Comparison of ENCODE assay signal across 8 cellular contexts in the genomic region with DNA sequence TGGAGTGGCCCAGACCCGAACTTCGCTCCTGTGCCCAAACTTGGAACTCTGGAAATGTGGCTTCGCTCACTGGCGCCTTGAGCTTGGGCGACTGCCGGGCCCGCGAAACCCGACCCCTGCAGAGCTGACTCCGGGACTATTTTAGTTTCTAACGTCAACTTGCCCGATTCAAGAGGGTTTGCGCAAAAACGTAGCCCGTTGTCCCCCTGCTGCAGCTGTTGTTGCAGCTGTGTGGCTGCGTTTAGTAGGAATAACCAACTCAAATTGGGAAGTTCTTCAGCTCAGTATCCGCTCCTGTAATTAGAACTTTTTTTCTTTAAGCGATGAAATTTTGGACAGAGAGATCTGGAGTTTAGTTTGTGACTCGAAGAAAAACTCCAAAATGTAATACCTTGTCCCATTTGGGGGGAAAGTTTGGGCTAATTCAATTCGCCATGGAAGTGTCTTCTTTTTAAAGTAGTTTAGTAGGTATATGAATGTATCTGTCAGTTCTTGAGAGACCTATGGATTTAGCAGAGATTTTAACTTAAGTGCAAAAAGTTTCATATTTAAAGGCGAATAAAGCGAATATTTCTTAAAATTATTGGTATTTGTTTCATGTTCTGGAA. TPM values are rescaled to one million over a fixed set of nuclear protein-coding genes. Genes with fewer than 3 reads are reported as not detected.
DNase-seq lines count a peak whose midpoint lies in the region; ATAC-seq and TF ChIP-seq lines count a peak whose summit lies in the region.

No MANE protein-coding gene starts in this region.

- H3K36me3 ChIP-seq in CD4-positive, CD25-positive, alpha-beta regulatory T cell (ENCODE audit: control insufficient read depth, insufficient read depth, low read length), result peaks cover 12% of the 10 kb centered on the region

- H3K9me3 ChIP-seq in CD4-positive, CD25-positive, alpha-beta regulatory T cell (ENCODE audit: control insufficient read depth in 2 of 2, low read length in 2 of 2), result no peaks in the 10 kb centered on the region

- H3K4me3 Mint-ChIP-seq in CD4-positive, CD25-positive, alpha-beta regulatory T cell, result peak overlapping the region; percentile 94 to 99 (median 98)
- H3K4me3 Mint-ChIP-seq in activated CD8-positive, alpha-beta T cell treated with anti-CD3 and anti-CD28 coated beads, Interleukin-2, amount 10 ng/mL, durations not matched to agents 7 days and 5 days, result peak overlapping the region; percentile 82
- peak overlapping the region; percentile 90 for H3K4me3 Mint-ChIP-seq in glutamatergic neuron (ENCODE audit: unreplicated experiment)

- CTCF ChIA-PET in activated CD8-positive, alpha-beta T cell treated with anti-CD3 and anti-CD28 coated beads, Interleukin-2, amount 10 ng/mL, durations not matched to agents 7 days and 5 days (lab: Charles Lee), result interaction anchor here (0.9 to 6.3 kb wide), 12 partner anchors 12 to 315 kb away, joined by 3 to 92 read pairs (median 6); a partner anchor contains a TSS

- POLR2A ChIA-PET in activated CD8-positive, alpha-beta T cell treated with anti-CD3 and anti-CD28 coated beads, Interleukin-2, amount 10 ng/mL, durations not matched to agents 7 days and 5 days (lab: Charles Lee), result interaction anchor here (0.6 to 8.3 kb wide), 35 partner anchors 8 to 642 kb away, joined by 3 to 218 read pairs (median 6); a partner anchor contains a TSS

- peak overlapping the region; percentile 88 for H3K27ac ChIP-seq in CD4-positive, CD25-positive, alpha-beta regulatory T cell (ENCODE audit: insufficient read depth, low read length, poor library complexity, severe bottlenecking)

- intact Hi-C loops in sciatic nerve (cut with DNase I) (no loop called here), posterior vena cava (cut with DNase I) (loop anchor here (5.0 to 10.0 kb wide), 3 partner anchors 93 to 591 kb away; a partner anchor contains a TSS)

- H3K27me3 Mint-ChIP-seq in CD4-positive, CD25-positive, alpha-beta regulatory T cell, result no peaks in the 10 kb centered on the region
- no peaks in the 10 kb centered on the region for H3K27me3 Mint-ChIP-seq in activated CD8-positive, alpha-beta T cell treated with anti-CD3 and anti-CD28 coated beads, Interleukin-2, amount 10 ng/mL, durations not matched to agents 7 days and 5 days (ENCODE audit: low read depth)
- H3K27me3 Mint-ChIP-seq in glutamatergic neuron (ENCODE audit: unreplicated experiment), result no peaks in the 10 kb centered on the region

- H3K4me1 Mint-ChIP-seq in CD4-positive, CD25-positive, alpha-beta regulatory T cell, result peaks cover 32 to 65% (median 43%) of the 10 kb centered on the region in 4 donors
- H3K4me1 Mint-ChIP-seq in activated CD8-positive, alpha-beta T cell treated with anti-CD3 and anti-CD28 coated beads, Interleukin-2, amount 10 ng/mL, durations not matched to agents 7 days and 5 days (ENCODE audit: low read depth), result peaks cover 41% of the 10 kb centered on the region
- H3K4me1 Mint-ChIP-seq in glutamatergic neuron (ENCODE audit: low read depth, unreplicated experiment), result peaks cover 16% of the 10 kb centered on the region

- no peaks in the 10 kb centered on the region for H3K9me3 Mint-ChIP-seq in CD4-positive, CD25-positive, alpha-beta regulatory T cell
- no peaks in the 10 kb centered on the region for H3K9me3 Mint-ChIP-seq in activated CD8-positive, alpha-beta T cell treated with anti-CD3 and anti-CD28 coated beads, Interleukin-2, amount 10 ng/mL, durations not matched to agents 7 days and 5 days (ENCODE audit: insufficient read depth)
- H3K9me3 Mint-ChIP-seq in glutamatergic neuron (ENCODE audit: unreplicated experiment), result peaks cover 5% of the 10 kb centered on the region

- no peak for ATAC-seq in CD4-positive, CD25-positive, alpha-beta regulatory T cell (ENCODE audit: low read depth in 2 of 2)
- ATAC-seq in HG03039 (IDR thresholded peaks at IDR 0.05; ENCODE audit: unreplicated experiment) (peak; percentile 0), sciatic nerve (peak; percentile 0), HG03469 (IDR thresholded peaks at IDR 0.05; ENCODE audit: unreplicated experiment) (no peak), GM18867 (IDR thresholded peaks at IDR 0.05; ENCODE audit: unreplicated experiment) (no peak)
- no peak for ATAC-seq in activated CD8-positive, alpha-beta T cell treated with anti-CD3 and anti-CD28 coated beads, Interleukin-2, amount 10 ng/mL, durations not matched to agents 7 days and 5 days

- peaks cover 65% of the 10 kb centered on the region for H3K4me1 ChIP-seq in CD4-positive, CD25-positive, alpha-beta regulatory T cell (ENCODE audit: control insufficient read depth, insufficient read depth, low read length, poor library complexity, severe bottlenecking)

- H3K27me3 ChIP-seq in CD4-positive, CD25-positive, alpha-beta regulatory T cell (ENCODE audit: control insufficient read depth, insufficient read depth, low read length), result no peaks in the 10 kb centered on the region

- DNase-seq in CD4-positive, CD25-positive, alpha-beta regulatory T cell, result peak in 1 of 3 donors; percentile 61
- no peak for DNase-seq in activated CD8-positive, alpha-beta T cell treated with anti-CD3 and anti-CD28 coated beads, Interleukin-2, amount 10 ng/mL, durations not matched to agents 7 days and 5 days
- peak; percentile 26 for DNase-seq in glutamatergic neuron
- no peak for DNase-seq in sciatic nerve (ENCODE audit: low spot score)
- DNase-seq in posterior vena cava (ENCODE audit: low spot score), result no peak

- peak overlapping the region; percentile 62 to 98 (median 94) for H3K27ac Mint-ChIP-seq in CD4-positive, CD25-positive, alpha-beta regulatory T cell
- H3K27ac Mint-ChIP-seq in activated CD8-positive, alpha-beta T cell treated with anti-CD3 and anti-CD28 coated beads, Interleukin-2, amount 10 ng/mL, durations not matched to agents 7 days and 5 days, result peak overlapping the region; percentile 100
- peak overlapping the region; percentile 81 for H3K27ac Mint-ChIP-seq in glutamatergic neuron (ENCODE audit: unreplicated experiment)

- peak overlapping the region; percentile 99 for H3K4me3 ChIP-seq in CD4-positive, CD25-positive, alpha-beta regulatory T cell (ENCODE audit: low read depth, low read length)

- no peak for TF ChIP-seq CTCF in glutamatergic neuron (IDR thresholded peaks at IDR 0.05; ENCODE audit: partially characterized antibody, unreplicated experiment)

- peaks cover 19% of the 10 kb centered on the region for H3K36me3 Mint-ChIP-seq in CD4-positive, CD25-positive, alpha-beta regulatory T cell
- peaks cover 52% of the 10 kb centered on the region for H3K36me3 Mint-ChIP-seq in activated CD8-positive, alpha-beta T cell treated with anti-CD3 and anti-CD28 coated beads, Interleukin-2, amount 10 ng/mL, durations not matched to agents 7 days and 5 days (ENCODE audit: low read depth)
- no peaks in the 10 kb centered on the region for H3K36me3 Mint-ChIP-seq in glutamatergic neuron (ENCODE audit: unreplicated experiment)

RNA-seq across cellular contexts. Expression of a gene that starts 0.6 kb away (rescaled TPM):
- total RNA-seq in CD4-positive, CD25-positive, alpha-beta regulatory T cell, result 382 TPM
- polyA plus RNA-seq in CD4-positive, CD25-positive, alpha-beta regulatory T cell, result 1,000 to 10,000 TPM; 2,262 to 2,381 (median 2,361) TPM
- 100 to 1,000 TPM; 858 to 901 TPM for total RNA-seq in activated CD8-positive, alpha-beta T cell treated with anti-CD3 and anti-CD28 coated beads, Interleukin-2, amount 10 ng/mL, durations not matched to agents 7 days and 5 days
- total RNA-seq in glutamatergic neuron (ENCODE audit: unreplicated experiment) (175 TPM), sciatic nerve (358 TPM), posterior vena cava (100 to 1,000 TPM; 331 to 410 TPM)

RNA-seq across cellular contexts. Expression of a gene that starts 13.8 kb away (rescaled TPM):
- 168 TPM for total RNA-seq in CD4-positive, CD25-positive, alpha-beta regulatory T cell
- 1,000 to 10,000 TPM in 2 of 4 donors, 100 to 1,000 TPM in 2; 980 to 1,134 (median 1,024) TPM for polyA plus RNA-seq in CD4-positive, CD25-positive, alpha-beta regulatory T cell
- total RNA-seq in activated CD8-positive, alpha-beta T cell treated with anti-CD3 and anti-CD28 coated beads, Interleukin-2, amount 10 ng/mL, durations not matched to agents 7 days and 5 days, result 100 to 1,000 TPM; 402 to 404 TPM
- 123 TPM for total RNA-seq in glutamatergic neuron (ENCODE audit: unreplicated experiment)
- total RNA-seq in sciatic nerve, result 275 TPM
- 100 to 1,000 TPM; 243 to 267 TPM for total RNA-seq in posterior vena cava

RNA-seq across cellular contexts. Expression of a gene that starts 28.4 kb away (rescaled TPM):
- total RNA-seq in CD4-positive, CD25-positive, alpha-beta regulatory T cell, result 1.4 TPM
- polyA plus RNA-seq in CD4-positive, CD25-positive, alpha-beta regulatory T cell, result under 1 TPM; 0.03 to 0.68 (median 0.49) TPM
- total RNA-seq in activated CD8-positive, alpha-beta T cell treated with anti-CD3 and anti-CD28 coated beads, Interleukin-2, amount 10 ng/mL, durations not matched to agents 7 days and 5 days, result 1 to 10 TPM; 1.3 to 1.5 TPM
- total RNA-seq in glutamatergic neuron (ENCODE audit: unreplicated experiment) (1.3 TPM), sciatic nerve (19.9 TPM), posterior vena cava (10 to 100 TPM; 32.0 to 42.1 TPM)

Comparison
In these comparisons a context has a peak if more than half of its experiments do, and no peak if none do; other contexts are left out.
1. ATAC-seq: peak in HG03039 (single experiment) and sciatic nerve (single experiment); none in CD4-positive, CD25-positive, alpha-beta regulatory T cell (0 of 2), activated CD8-positive, alpha-beta T cell treated with anti-CD3 and anti-CD28 coated beads, Interleukin-2, amount 10 ng/mL, durations not matched to agents 7 days and 5 days (single experiment), HG03469 (single experiment) and GM18867 (single experiment).
2. Peak in every context shown above with its lines, with median percentiles within 50 percentile points of each other: H3K27ac Mint-ChIP-seq and H3K4me3 Mint-ChIP-seq.